Comparison of ENCODE assay signal across 32 cellular contexts in genomic region chr10:31280972-31281371, GRCh38.
"Had no signal": no experiment of that assay in that cellular context is flagged by ENCODE, and none has a peak within 500 bp of the region (broad histone marks: within the 10 kb centered on the region; RNA-seq: fewer than 3 reads in every experiment).

No MANE protein-coding gene starts in this region.

- H3K79me2 ChIP-seq: hepatocyte had no signal

- FAIRE-seq: keratinocyte, pancreas, urothelium cell line had no signal

- H3K27me3 ChIP-seq: hepatocyte, pancreas, stomach, tibial artery, upper lobe of right lung had no signal

- ATAC-seq: left cardiac atrium; left lobe of liver; left ventricle myocardium superior; lower lobe of right lung; naive thymus-derived CD8-positive, alpha-beta T cell; pancreas; right cardiac atrium; sciatic nerve; stimulated activated naive B cell treated with anti-CD40 and anti-IgM and Interleukin-4, amounts not matched to agents 10 μg/mL and 1 μg/mL and 100 μg/mL, for 72 hours; stimulated activated naive CD8-positive, alpha-beta T cell treated with anti-CD3 and anti-CD28 coated beads, Interleukin-15, Interleukin-2, amounts not matched to agents 100 U/mL and 50 U/mL, for 24 hours; upper lobe of right lung had no signal

- H3K4me3 Mint-ChIP-seq: naive thymus-derived CD8-positive, alpha-beta T cell; nephron; neural crest cell; stimulated activated naive B cell treated with anti-CD40 and anti-IgM and Interleukin-4, amounts not matched to agents 10 μg/mL and 1 μg/mL and 100 μg/mL, for 72 hours had no signal

- H3K4me2 ChIP-seq: hepatocyte had no signal

- H3K27ac Mint-ChIP-seq: naive thymus-derived CD8-positive, alpha-beta T cell; stimulated activated naive B cell treated with anti-CD40 and anti-IgM and Interleukin-4, amounts not matched to agents 10 μg/mL and 1 μg/mL and 100 μg/mL, for 72 hours had no signal

- DNase-seq: kidney glomerular epithelial cell; left cardiac atrium; left ventricle myocardium superior; lower lobe of right lung; mammary epithelial cell; mesenchymal stem cell; naive thymus-derived CD8-positive, alpha-beta T cell; nucleus accumbens; pancreas; posterior cingulate gyrus; retina; right cardiac atrium; stimulated activated CD4-positive, alpha-beta T cell treated with anti-CD3 and anti-CD28 coated beads, Interleukin-12 subunit alpha, Interleukin-12 subunit beta, amount 100 ng/mL, for 4 hours; stimulated activated CD4-positive, alpha-beta T cell treated with anti-CD3 and anti-CD28 coated beads, Interleukin-15, amount 100 ng/mL, for 24 hours; stimulated activated CD4-positive, alpha-beta T cell treated with anti-CD3 and anti-CD28 coated beads, Interleukin-2, amount 100 ng/mL, for 24 hours; stimulated activated CD4-positive, alpha-beta T cell treated with anti-CD3 and anti-CD28 coated beads, Interleukin-4, amount 100 ng/mL, for 1 hour; stimulated activated naive B cell treated with anti-CD40 and anti-IgM and Interleukin-4, amounts not matched to agents 10 μg/mL and 1 μg/mL and 100 μg/mL, for 72 hours; stimulated activated naive CD8-positive, alpha-beta T cell treated with anti-CD3 and anti-CD28 coated beads, Interleukin-15, Interleukin-2, amounts not matched to agents 100 U/mL and 50 U/mL, for 24 hours; stomach; tibial artery; trophoblast cell; upper lobe of right lung had no signal

- H3K4me3 ChIP-seq: hepatocyte, lower lobe of right lung, pancreas, prostate gland, skin epidermis, stomach, thoracic aorta, tibial artery, upper lobe of right lung had no signal

- H3K9me3 ChIP-seq: lower lobe of right lung, pancreas, prostate gland, thoracic aorta had no signal

- H3K4me1 Mint-ChIP-seq: naive thymus-derived CD8-positive, alpha-beta T cell; neural crest cell; stimulated activated naive B cell treated with anti-CD40 and anti-IgM and Interleukin-4, amounts not matched to agents 10 μg/mL and 1 μg/mL and 100 μg/mL, for 72 hours had no signal

- H3K36me3 ChIP-seq: lower lobe of right lung, pancreas, prostate gland, stomach, thoracic aorta, tibial artery, upper lobe of right lung had no signal

- H3K4me1 ChIP-seq: lower lobe of right lung, pancreas, prostate gland, stomach, tibial artery, upper lobe of right lung had no signal

- H3K27ac ChIP-seq: hepatocyte, lower lobe of right lung, pancreas, prostate gland, skin epidermis, stomach, thoracic aorta, tibial artery, upper lobe of right lung had no signal

- H2AFZ ChIP-seq: hepatocyte had no signal

- H3K27me3 Mint-ChIP-seq: stimulated activated naive B cell treated with anti-CD40 and anti-IgM and Interleukin-4, amounts not matched to agents 10 μg/mL and 1 μg/mL and 100 μg/mL, for 72 hours had no signal
